10 cellular contexts compared by ENCODE assay signal in genomic region chr3:136749106-136749505, GRCh38. TPM values are rescaled to one million over a fixed set of nuclear protein-coding genes. Genes with fewer than 3 reads are reported as not detected.
DNase-seq lines count a peak whose midpoint lies in the region; ATAC-seq and TF ChIP-seq lines count a peak whose summit lies in the region.
"Had no signal": no experiment of that assay in that cellular context is flagged by ENCODE, and none has a peak within 500 bp of the region (broad histone marks: within the 10 kb centered on the region; RNA-seq: fewer than 3 reads in every experiment).

No MANE protein-coding gene starts in this region.

- peak overlapping the region; percentile 9 for H3K27ac ChIP-seq in CD4-positive, CD25-positive, alpha-beta regulatory T cell (ENCODE audit: insufficient read depth, low read length, poor library complexity, severe bottlenecking)
- H3K27ac ChIP-seq in HL-60 (replicated peaks) = peak overlapping the region; percentile 98
- no peak overlapping the region for H3K27ac ChIP-seq in neural progenitor cell

- no peaks in the 10 kb centered on the region for H3K27me3 ChIP-seq in CD4-positive, CD25-positive, alpha-beta regulatory T cell (ENCODE audit: control insufficient read depth, insufficient read depth, low read length)
- H3K27me3 ChIP-seq in HL-60 (ENCODE audit: insufficient read depth, poor library complexity, severe bottlenecking) (no peaks in the 10 kb centered on the region), neural progenitor cell (no peaks in the 10 kb centered on the region)

- H3F3A ChIP-seq in neural progenitor cell (ENCODE audit: low read depth) = peaks cover 35% of the 10 kb centered on the region

- ATAC-seq in CD4-positive, CD25-positive, alpha-beta regulatory T cell (ENCODE audit: low read depth in 2 of 2) = no peak
- ATAC-seq in HG03108 (IDR thresholded peaks at IDR 0.05; ENCODE audit: unreplicated experiment) (no peak), GM21576 (IDR thresholded peaks at IDR 0.05; ENCODE audit: unreplicated experiment) (no peak)

- peaks cover 3% of the 10 kb centered on the region for H3K36me3 Mint-ChIP-seq in CD4-positive, CD25-positive, alpha-beta regulatory T cell
- peaks cover 24% of the 10 kb centered on the region for H3K36me3 Mint-ChIP-seq in activated naive CD8-positive, alpha-beta T cell treated with anti-CD3 and anti-CD28 coated beads for 36 hours
- peaks cover 13% of the 10 kb centered on the region for H3K36me3 Mint-ChIP-seq in neural progenitor cell

- H3K4me3 ChIP-seq in CD4-positive, CD25-positive, alpha-beta regulatory T cell (ENCODE audit: low read depth, low read length) = peak overlapping the region; percentile 52
- no peak overlapping the region for H3K4me3 ChIP-seq in HL-60 (replicated peaks; ENCODE audit: insufficient read depth, low read length)
- no peak overlapping the region for H3K4me3 ChIP-seq in neural progenitor cell

- peaks cover 26 to 68% (median 52%) of the 10 kb centered on the region in 4 donors for H3K4me1 Mint-ChIP-seq in CD4-positive, CD25-positive, alpha-beta regulatory T cell
- H3K4me1 Mint-ChIP-seq in activated naive CD8-positive, alpha-beta T cell treated with anti-CD3 and anti-CD28 coated beads for 36 hours = peaks cover 39% of the 10 kb centered on the region
- peaks cover 38% of the 10 kb centered on the region for H3K4me1 Mint-ChIP-seq in neural progenitor cell

- H2AFZ ChIP-seq in neural progenitor cell (replicated peaks) = no peak overlapping the region

- no peaks in the 10 kb centered on the region for H4K20me1 ChIP-seq in neural progenitor cell (ENCODE audit: low read depth)

- peaks cover 0 to 2% (median 0%) of the 10 kb centered on the region in 7 donors for H3K9me3 Mint-ChIP-seq in CD4-positive, CD25-positive, alpha-beta regulatory T cell
- H3K9me3 Mint-ChIP-seq in activated naive CD8-positive, alpha-beta T cell treated with anti-CD3 and anti-CD28 coated beads for 36 hours = no peaks in the 10 kb centered on the region
- peaks cover 17% of the 10 kb centered on the region for H3K9me3 Mint-ChIP-seq in neural progenitor cell

- H3K9ac ChIP-seq in neural progenitor cell = no peak overlapping the region

- H3K9me3 ChIP-seq in CD4-positive, CD25-positive, alpha-beta regulatory T cell (ENCODE audit: control insufficient read depth in 2 of 2, low read length in 2 of 2) = no peaks in the 10 kb centered on the region
- no peaks in the 10 kb centered on the region for H3K9me3 ChIP-seq in neural progenitor cell (ENCODE audit: low read depth)

- peak overlapping the region; percentile 38 to 93 (median 66) for H3K27ac Mint-ChIP-seq in CD4-positive, CD25-positive, alpha-beta regulatory T cell
- peak overlapping the region; percentile 35 for H3K27ac Mint-ChIP-seq in activated naive CD8-positive, alpha-beta T cell treated with anti-CD3 and anti-CD28 coated beads for 36 hours
- peak overlapping the region; percentile 83 for H3K27ac Mint-ChIP-seq in neural progenitor cell

- H3K27me3 Mint-ChIP-seq in CD4-positive, CD25-positive, alpha-beta regulatory T cell = no peaks in the 10 kb centered on the region
- H3K27me3 Mint-ChIP-seq in activated naive CD8-positive, alpha-beta T cell treated with anti-CD3 and anti-CD28 coated beads for 36 hours = no peaks in the 10 kb centered on the region
- H3K27me3 Mint-ChIP-seq in neural progenitor cell (ENCODE audit: insufficient read depth, low read depth) = peaks cover 4% of the 10 kb centered on the region

- H3K79me2 ChIP-seq in neural progenitor cell (ENCODE audit: low read depth) = peaks cover 79% of the 10 kb centered on the region

- H3K36me3 ChIP-seq in CD4-positive, CD25-positive, alpha-beta regulatory T cell (ENCODE audit: control insufficient read depth, insufficient read depth, low read length) = no peaks in the 10 kb centered on the region
- no peaks in the 10 kb centered on the region for H3K36me3 ChIP-seq in neural progenitor cell

- TF ChIP-seq CTCF in HL-60 (IDR thresholded peaks at IDR 0.05; ENCODE audit: insufficient read depth, low read length) (no peak), neural progenitor cell (IDR thresholded peaks at IDR 0.05) (no peak)

- peak overlapping the region; percentile 22 to 50 (median 38) for H3K4me3 Mint-ChIP-seq in CD4-positive, CD25-positive, alpha-beta regulatory T cell
- no peak overlapping the region for H3K4me3 Mint-ChIP-seq in activated naive CD8-positive, alpha-beta T cell treated with anti-CD3 and anti-CD28 coated beads for 36 hours
- peak overlapping the region; percentile 59 for H3K4me3 Mint-ChIP-seq in neural progenitor cell

- H3K4me2 ChIP-seq in neural progenitor cell = peak overlapping the region; percentile 82

- H3K4me1 ChIP-seq in CD4-positive, CD25-positive, alpha-beta regulatory T cell (ENCODE audit: control insufficient read depth, insufficient read depth, low read length, poor library complexity, severe bottlenecking) = peaks cover 58% of the 10 kb centered on the region
- peaks cover 36% of the 10 kb centered on the region for H3K4me1 ChIP-seq in neural progenitor cell

- no peak for DNase-seq in CD4-positive, CD25-positive, alpha-beta regulatory T cell
- peak in 1 of 2 experiments; percentile 22 for DNase-seq in HL-60 (ENCODE audit: low read depth in 1 of 2, low spot score in 1 of 2)
- DNase-seq in activated naive CD8-positive, alpha-beta T cell treated with anti-CD3 and anti-CD28 coated beads for 36 hours = no peak
- DNase-seq in neural progenitor cell (ENCODE audit: low spot score) = no peak
- no peak for DNase-seq in cerebellum (ENCODE audit: low spot score)
- no peak for DNase-seq in NOMO-1 treated with dmso at 0.1 percent for 144 hours (lab: John Stamatoyannopoulos, UW; ENCODE audit: unreplicated experiment)
- DNase-seq: central memory CD4-positive, alpha-beta T cell; NCI-H2171 treated with DMSO at 0.1 percent for 48 hours had no signal

RNA-seq across cellular contexts. Expression of gene STAG1, which starts 3.1 kb away (rescaled TPM):
- 58.6 TPM for total RNA-seq in CD4-positive, CD25-positive, alpha-beta regulatory T cell
- polyA plus RNA-seq in CD4-positive, CD25-positive, alpha-beta regulatory T cell = 10 to 100 TPM; 16.0 to 28.6 (median 20.8) TPM
- 10 to 100 TPM; 42.9 to 44.6 TPM for total RNA-seq in activated naive CD8-positive, alpha-beta T cell treated with anti-CD3 and anti-CD28 coated beads for 36 hours
- 23.8 and 38.3 TPM in 2 replicates for total RNA-seq in neural progenitor cell (ENCODE audit: low replicate concordance)
- total RNA-seq in cerebellum = 67.0 TPM
